21 cellular contexts compared by ENCODE assay signal in the genomic region with DNA sequence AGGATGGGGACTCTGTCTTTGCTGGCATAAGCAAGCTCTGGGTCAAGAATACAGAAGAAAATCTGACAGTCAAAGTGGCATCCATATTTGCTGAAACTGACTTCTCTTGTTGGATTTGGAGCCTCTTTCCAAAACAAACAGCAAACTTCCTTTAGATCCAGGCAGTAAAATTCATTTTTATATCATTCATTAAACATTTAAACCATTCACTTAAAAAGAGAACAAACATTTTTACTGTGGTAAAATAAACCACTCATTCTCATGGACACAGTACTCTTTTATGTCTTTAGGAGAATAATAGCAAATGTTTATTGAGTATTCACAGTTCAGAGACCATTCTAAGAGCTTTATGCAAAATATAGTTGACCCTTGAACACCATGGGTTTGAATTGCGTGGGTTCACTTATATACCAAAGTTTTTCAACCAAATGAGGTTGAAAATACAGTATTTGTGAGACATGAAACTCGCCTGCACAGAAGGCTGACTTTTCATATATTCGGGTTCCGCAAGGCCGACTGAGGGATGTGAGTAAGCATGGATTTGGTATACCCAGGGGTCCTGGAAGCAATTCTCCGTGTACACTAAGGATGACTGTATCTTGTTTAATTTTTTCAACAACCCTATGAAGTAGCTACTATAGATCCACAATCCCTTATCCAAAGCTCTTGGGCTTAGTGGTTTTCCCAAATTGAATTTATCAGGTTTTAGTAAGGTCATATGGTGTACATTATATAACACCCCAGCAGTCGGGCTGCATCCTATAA.
"Had no signal": no experiment of that assay in that cellular context is flagged by ENCODE, and none has a peak within 500 bp of the region (broad histone marks: within the 10 kb centered on the region; RNA-seq: fewer than 3 reads in every experiment).

No MANE protein-coding gene starts in this region.

- ATAC-seq: effector memory CD8-positive, alpha-beta T cell; lower lobe of right lung; naive thymus-derived CD4-positive, alpha-beta T cell; stimulated activated naive CD8-positive, alpha-beta T cell treated with anti-CD3 and anti-CD28 coated beads, Interleukin-15, Interleukin-2, amounts not matched to agents 100 U/mL and 50 U/mL, for 24 hours; T-cell; WTC11 had no signal

- H3K36me3 Mint-ChIP-seq: WTC11 had no signal

- H3K27me3 Mint-ChIP-seq: activated naive CD8-positive, alpha-beta T cell treated with anti-CD3 and anti-CD28 coated beads, Interleukin-2, amount 10 ng/mL, durations not matched to agents 7 days and 5 days; central memory CD8-positive, alpha-beta T cell; effector memory CD8-positive, alpha-beta T cell; T-cell had no signal

- H3K4me3 ChIP-seq: breast epithelium, colonic mucosa, dorsolateral prefrontal cortex, esophagus squamous epithelium, lower lobe of right lung, upper lobe of left lung had no signal

- FAIRE-seq: kidney, TTC549 had no signal

- H3K9me3 Mint-ChIP-seq: effector memory CD8-positive, alpha-beta T cell; WTC11 had no signal

- H3K27ac Mint-ChIP-seq: activated naive CD4-positive, alpha-beta T cell treated with anti-CD3 and anti-CD28 coated beads for 36 hours; activated naive CD8-positive, alpha-beta T cell treated with anti-CD3 and anti-CD28 coated beads, Interleukin-2, amount 10 ng/mL, durations not matched to agents 7 days and 5 days; effector memory CD8-positive, alpha-beta T cell; T-cell; WTC11 had no signal

- H3K4me3 Mint-ChIP-seq: activated naive CD4-positive, alpha-beta T cell treated with anti-CD3 and anti-CD28 coated beads for 36 hours; activated naive CD8-positive, alpha-beta T cell treated with anti-CD3 and anti-CD28 coated beads, Interleukin-2, amount 10 ng/mL, durations not matched to agents 7 days and 5 days; central memory CD8-positive, alpha-beta T cell; effector memory CD8-positive, alpha-beta T cell; naive thymus-derived CD4-positive, alpha-beta T cell; neural crest cell; T-cell; WTC11 had no signal

- H3K4me1 ChIP-seq: breast epithelium, colonic mucosa had no signal

- H3K36me3 ChIP-seq: breast epithelium, colonic mucosa, esophagus squamous epithelium, lower lobe of right lung, upper lobe of left lung had no signal

- H3K9me3 ChIP-seq: breast epithelium, colonic mucosa, esophagus squamous epithelium, lower lobe of right lung, upper lobe of left lung had no signal

- H3K27ac ChIP-seq: breast epithelium, colonic mucosa, dorsolateral prefrontal cortex, esophagus squamous epithelium, lower lobe of right lung, upper lobe of left lung had no signal

- DNase-seq: activated naive CD4-positive, alpha-beta T cell treated with anti-CD3 and anti-CD28 coated beads for 36 hours; activated naive CD8-positive, alpha-beta T cell treated with anti-CD3 and anti-CD28 coated beads, Interleukin-2, amount 10 ng/mL, durations not matched to agents 7 days and 5 days; activated T-cell treated with anti-CD3 and anti-CD28 coated beads, Interleukin-2, amount 50 U/mL, for 48 hours; amniotic stem cell; colonic mucosa; dorsolateral prefrontal cortex; effector memory CD8-positive, alpha-beta T cell; esophagus squamous epithelium; foreskin fibroblast; kidney; lower lobe of right lung; naive thymus-derived CD4-positive, alpha-beta T cell; stimulated activated CD4-positive, alpha-beta T cell treated with anti-CD3 and anti-CD28 coated beads, Interleukin-4, amount 100 ng/mL, for 4 hours; stimulated activated naive CD8-positive, alpha-beta T cell treated with anti-CD3 and anti-CD28 coated beads, Interleukin-15, Interleukin-2, amounts not matched to agents 100 U/mL and 50 U/mL, for 24 hours; T-cell; upper lobe of left lung had no signal

- H3K27me3 ChIP-seq: breast epithelium, colonic mucosa, dorsolateral prefrontal cortex, esophagus squamous epithelium, upper lobe of left lung had no signal
